Comparison of ENCODE assay signal across 1 cellular context in the genomic region with DNA sequence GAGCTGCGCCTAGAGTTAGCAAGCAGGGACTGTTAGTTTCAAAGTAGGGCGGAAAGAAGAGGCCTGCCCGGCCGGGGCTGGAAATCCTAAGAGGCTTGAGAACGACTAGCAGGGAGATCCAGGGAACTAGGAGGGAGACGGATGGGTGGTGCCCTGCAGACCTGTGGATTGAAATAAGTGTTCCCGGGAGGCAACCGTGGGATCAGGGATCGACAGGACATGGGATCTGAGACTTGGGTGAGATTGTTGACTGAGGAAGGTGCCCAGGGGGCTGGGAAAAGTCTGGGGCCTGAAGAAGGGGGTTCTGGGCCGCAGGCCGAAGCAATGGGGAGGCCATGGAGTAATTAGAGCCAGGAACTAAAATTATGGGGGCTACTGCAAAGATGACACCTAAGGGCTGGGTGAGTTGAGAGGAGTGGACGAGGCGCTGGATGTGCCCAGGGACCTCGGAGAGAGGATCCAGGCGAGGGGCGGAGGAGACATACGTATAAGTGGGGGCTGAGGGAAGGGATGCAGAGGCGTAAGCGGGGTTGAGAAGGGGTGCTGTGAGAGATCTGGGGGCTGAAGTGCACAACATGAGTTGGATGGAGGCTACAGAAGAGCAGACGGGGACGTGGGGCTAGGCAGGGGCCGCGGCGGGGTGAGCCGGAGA.
TF ChIP-seq lines count a peak whose summit lies in the region.

No MANE protein-coding gene starts in this region.

TF ChIP-seq in HepG2, 621 proteins besides CTCF, POLR2A, EP300 and RAD21:
- TF ChIP-seq ZFP37 (CRISPR knock-in tag; IDR thresholded peaks at IDR 0.05; ENCODE audit: borderline replicate concordance) (no peak), TFDP1 (CRISPR knock-in tag; IDR thresholded peaks at IDR 0.05; ENCODE audit: borderline replicate concordance) (no peak), ZNF280D (CRISPR knock-in tag; IDR thresholded peaks at IDR 0.05) (no peak), FOXP1 (IDR thresholded peaks at IDR 0.05) (no peak), FOXP1 (CRISPR knock-in tag; IDR thresholded peaks at IDR 0.05) (no peak), ZNF121 (CRISPR knock-in tag; IDR thresholded peaks at IDR 0.05) (no peak), ZNF589 (CRISPR knock-in tag; conservative IDR thresholded peaks at IDR 0.05) (no peak), ADNP (CRISPR knock-in tag; IDR thresholded peaks at IDR 0.05) (no peak), ZNF468 (CRISPR knock-in tag; IDR thresholded peaks at IDR 0.05) (0 out of 2 replicates have a peak, but pooled peaks have one; percentile 30), SPEN (CRISPR knock-in tag; IDR thresholded peaks at IDR 0.05; ENCODE audit: low read depth) (0 out of 2 replicates have a peak, but pooled peaks have one; percentile 14), DZIP1 (CRISPR knock-in tag; IDR thresholded peaks at IDR 0.05) (no peak), ZNF75D (CRISPR knock-in tag; IDR thresholded peaks at IDR 0.05; ENCODE audit: borderline replicate concordance) (no peak), PCBP1 (IDR thresholded peaks at IDR 0.05; ENCODE audit: borderline replicate concordance, low read depth, low read length) (no peak), ZNF784 (CRISPR knock-in tag; IDR thresholded peaks at IDR 0.05; ENCODE audit: borderline replicate concordance) (0 out of 2 replicates have a peak, but pooled peaks have one; percentile 4), ZNF343 (CRISPR knock-in tag; IDR thresholded peaks at IDR 0.05) (no peak), ZNF879 (CRISPR knock-in tag; IDR thresholded peaks at IDR 0.05) (no peak), PRPF4 (IDR thresholded peaks at IDR 0.05; ENCODE audit: low read depth, low read length, poor library complexity, severe bottlenecking) (no peak), ZNF546 (CRISPR knock-in tag; conservative IDR thresholded peaks at IDR 0.05) (no peak), ZNF260 (CRISPR knock-in tag; IDR thresholded peaks at IDR 0.05; ENCODE audit: borderline replicate concordance, low read depth) (no peak), CBX1 (IDR thresholded peaks at IDR 0.05; ENCODE audit: low read depth) (no peak), ZNF20 (CRISPR knock-in tag; IDR thresholded peaks at IDR 0.05) (no peak), NBN (conservative IDR thresholded peaks at IDR 0.05) (no peak), ZFP36L1 (CRISPR knock-in tag; IDR thresholded peaks at IDR 0.05) (0 out of 2 replicates have a peak, but pooled peaks have one; percentile 51), HOXA7 (CRISPR knock-in tag; IDR thresholded peaks at IDR 0.05) (no peak), ZNF598 (CRISPR knock-in tag; IDR thresholded peaks at IDR 0.05; ENCODE audit: borderline replicate concordance) (no peak), MTF2 (CRISPR knock-in tag; IDR thresholded peaks at IDR 0.05; ENCODE audit: borderline replicate concordance) (0 out of 2 replicates have a peak, but pooled peaks have one; percentile 11), ZNF264 (CRISPR knock-in tag; IDR thresholded peaks at IDR 0.05) (no peak), ZFX (CRISPR knock-in tag; IDR thresholded peaks at IDR 0.05; ENCODE audit: low read depth) (peak; percentile 79), ZNF382 (CRISPR knock-in tag; IDR thresholded peaks at IDR 0.05; ENCODE audit: borderline replicate concordance) (no peak), PRMT3 (CRISPR knock-in tag; IDR thresholded peaks at IDR 0.05; ENCODE audit: borderline replicate concordance, low read depth) (no peak), XBP1 (CRISPR knock-in tag; IDR thresholded peaks at IDR 0.05) (no peak), ZNF550 (CRISPR knock-in tag; IDR thresholded peaks at IDR 0.05; ENCODE audit: borderline replicate concordance) (no peak), ZFY (CRISPR knock-in tag; IDR thresholded peaks at IDR 0.05) (peak; percentile 15; the same call in 1 of the 2 replicates), KDM6A (CRISPR knock-in tag; IDR thresholded peaks at IDR 0.05; ENCODE audit: low read depth) (no peak), ZSCAN21 (CRISPR knock-in tag; IDR thresholded peaks at IDR 0.05; ENCODE audit: borderline replicate concordance) (no peak), ZNF678 (CRISPR knock-in tag; IDR thresholded peaks at IDR 0.05) (0 out of 2 replicates have a peak, but pooled peaks have one; percentile 9), KDM3A (CRISPR knock-in tag; IDR thresholded peaks at IDR 0.05; ENCODE audit: low read depth) (no peak)
- TF ChIP-seq, protein P1, sequence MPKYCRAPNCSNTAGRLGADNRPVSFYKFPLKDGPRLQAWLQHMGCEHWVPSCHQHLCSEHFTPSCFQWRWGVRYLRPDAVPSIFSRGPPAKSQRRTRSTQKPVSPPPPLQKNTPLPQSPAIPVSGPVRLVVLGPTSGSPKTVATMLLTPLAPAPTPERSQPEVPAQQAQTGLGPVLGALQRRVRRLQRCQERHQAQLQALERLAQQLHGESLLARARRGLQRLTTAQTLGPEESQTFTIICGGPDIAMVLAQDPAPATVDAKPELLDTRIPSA (CRISPR knock-in tag; IDR thresholded peaks at IDR 0.05; ENCODE audit: borderline replicate concordance): no peak
- TF ChIP-seq, protein P2, sequence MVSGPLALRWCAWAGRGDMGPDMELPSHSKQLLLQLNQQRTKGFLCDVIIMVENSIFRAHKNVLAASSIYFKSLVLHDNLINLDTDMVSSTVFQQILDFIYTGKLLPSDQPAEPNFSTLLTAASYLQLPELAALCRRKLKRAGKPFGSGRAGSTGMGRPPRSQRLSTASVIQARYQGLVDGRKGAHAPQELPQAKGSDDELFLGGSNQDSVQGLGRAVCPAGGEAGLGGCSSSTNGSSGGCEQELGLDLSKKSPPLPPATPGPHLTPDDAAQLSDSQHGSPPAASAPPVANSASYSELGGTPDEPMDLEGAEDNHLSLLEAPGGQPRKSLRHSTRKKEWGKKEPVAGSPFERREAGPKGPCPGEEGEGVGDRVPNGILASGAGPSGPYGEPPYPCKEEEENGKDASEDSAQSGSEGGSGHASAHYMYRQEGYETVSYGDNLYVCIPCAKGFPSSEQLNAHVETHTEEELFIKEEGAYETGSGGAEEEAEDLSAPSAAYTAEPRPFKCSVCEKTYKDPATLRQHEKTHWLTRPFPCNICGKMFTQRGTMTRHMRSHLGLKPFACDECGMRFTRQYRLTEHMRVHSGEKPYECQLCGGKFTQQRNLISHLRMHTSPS (CRISPR knock-in tag; IDR thresholded peaks at IDR 0.05; ENCODE audit: low read depth): no peak
- TF ChIP-seq, protein P3, sequence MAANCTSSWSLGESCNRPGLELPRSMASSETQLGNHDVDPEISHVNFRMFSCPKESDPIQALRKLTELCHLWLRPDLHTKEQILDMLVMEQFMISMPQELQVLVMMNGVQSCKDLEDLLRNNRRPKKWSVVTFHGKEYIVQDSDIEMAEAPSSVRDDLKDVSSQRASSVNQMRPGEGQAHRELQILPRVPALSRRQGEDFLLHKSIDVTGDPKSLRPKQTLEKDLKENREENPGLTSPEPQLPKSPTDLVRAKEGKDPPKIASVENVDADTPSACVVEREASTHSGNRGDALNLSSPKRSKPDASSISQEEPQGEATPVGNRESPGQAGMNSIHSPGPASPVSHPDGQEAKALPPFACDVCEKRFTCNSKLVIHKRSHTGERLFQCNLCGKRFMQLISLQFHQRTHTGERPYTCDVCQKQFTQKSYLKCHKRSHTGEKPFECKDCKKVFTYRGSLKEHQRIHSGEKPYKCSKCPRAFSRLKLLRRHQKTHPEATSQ (CRISPR knock-in tag; IDR thresholded peaks at IDR 0.05; ENCODE audit: borderline replicate concordance): peak; percentile 57; the same call in 1 of the 2 replicates
- TF ChIP-seq, protein P4, sequence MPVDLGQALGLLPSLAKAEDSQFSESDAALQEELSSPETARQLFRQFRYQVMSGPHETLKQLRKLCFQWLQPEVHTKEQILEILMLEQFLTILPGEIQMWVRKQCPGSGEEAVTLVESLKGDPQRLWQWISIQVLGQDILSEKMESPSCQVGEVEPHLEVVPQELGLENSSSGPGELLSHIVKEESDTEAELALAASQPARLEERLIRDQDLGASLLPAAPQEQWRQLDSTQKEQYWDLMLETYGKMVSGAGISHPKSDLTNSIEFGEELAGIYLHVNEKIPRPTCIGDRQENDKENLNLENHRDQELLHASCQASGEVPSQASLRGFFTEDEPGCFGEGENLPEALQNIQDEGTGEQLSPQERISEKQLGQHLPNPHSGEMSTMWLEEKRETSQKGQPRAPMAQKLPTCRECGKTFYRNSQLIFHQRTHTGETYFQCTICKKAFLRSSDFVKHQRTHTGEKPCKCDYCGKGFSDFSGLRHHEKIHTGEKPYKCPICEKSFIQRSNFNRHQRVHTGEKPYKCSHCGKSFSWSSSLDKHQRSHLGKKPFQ (CRISPR knock-in tag; IDR thresholded peaks at IDR 0.05; ENCODE audit: insufficient replicate concordance): peak; percentile 13
